ENCODE assay signal across 15 cellular contexts in the genomic region with DNA sequence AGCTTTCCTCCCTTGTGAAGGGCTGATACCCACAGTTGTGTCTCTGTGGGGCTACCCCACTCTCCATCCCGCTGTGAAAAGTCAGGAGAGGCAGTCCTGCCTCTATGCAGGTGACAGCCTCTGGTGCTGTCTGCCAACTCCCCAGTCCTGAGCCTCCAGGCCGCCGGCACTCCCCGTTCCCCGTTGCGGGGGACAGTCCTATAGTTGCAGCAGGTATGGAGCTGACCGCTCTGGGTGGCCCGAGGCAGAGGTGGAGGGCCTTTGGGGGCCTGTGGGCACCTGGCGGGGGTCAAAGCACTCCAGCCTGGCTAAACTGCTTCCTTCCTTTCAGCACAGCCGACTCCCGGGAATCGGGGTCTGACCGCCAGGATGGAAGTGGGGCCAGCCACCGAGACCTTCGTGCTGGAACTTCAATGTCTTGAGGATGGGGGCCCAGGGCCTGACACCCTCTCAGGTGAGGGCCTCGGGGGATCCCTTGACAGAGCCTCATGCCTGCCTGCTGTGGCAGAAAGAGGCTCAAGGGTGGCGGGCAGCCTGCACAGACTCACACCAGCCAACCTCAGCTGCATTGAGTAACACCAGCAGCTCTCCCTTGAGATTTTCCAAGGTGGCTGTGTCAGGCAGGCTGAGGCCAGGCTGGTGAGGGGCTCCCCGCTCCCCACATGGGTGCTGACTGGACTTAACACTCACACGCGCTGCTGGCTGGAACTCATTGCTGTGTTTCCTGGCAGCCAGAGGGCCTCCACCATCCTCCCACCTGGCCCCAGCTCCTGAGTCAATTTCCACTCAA. TPM values are rescaled to one million over a fixed set of nuclear protein-coding genes. Genes with fewer than 3 reads are reported as not detected.
A peak's percentile ranks its signal among the peaks of the same experiment; 100 is the strongest.
DNase-seq lines count a peak whose midpoint lies in the region; ATAC-seq and TF ChIP-seq lines count a peak whose summit lies in the region.
"Had no signal": no experiment of that assay in that cellular context is flagged by ENCODE, and none has a peak within 500 bp of the region (broad histone marks: within the 10 kb centered on the region; RNA-seq: fewer than 3 reads in every experiment).

No MANE protein-coding gene starts in this region.

- no peak overlapping the region for H4K91ac ChIP-seq in IMR-90 (ENCODE audit: insufficient read depth, low read depth, low read length)

- H3K9me1 ChIP-seq in IMR-90 (ENCODE audit: insufficient read depth, low read length) = no peaks in the 10 kb centered on the region

- no peak overlapping the region for H4K5ac ChIP-seq in IMR-90 (ENCODE audit: low read depth, low read length)

- POLR2A ChIA-PET in CD8-positive, alpha-beta T cell (lab: Charles Lee) = no interaction called here
- POLR2A ChIA-PET in IMR-90 (lab: Charles Lee; ENCODE audit: unreplicated experiment) = no interaction called here

- no peak overlapping the region for H3K4me2 ChIP-seq in IMR-90 (ENCODE audit: low read depth, low read length)

- no peaks in the 10 kb centered on the region for H3K9me3 ChIP-seq in CD8-positive, alpha-beta T cell (ENCODE audit: low read length)
- H3K9me3 ChIP-seq in IMR-90 (ENCODE audit: control insufficient read depth, insufficient read depth, low read length) = no peaks in the 10 kb centered on the region

- no peak overlapping the region for H2AK5ac ChIP-seq in IMR-90 (ENCODE audit: low read depth, low read length)

- no peaks in the 10 kb centered on the region for H3K27me3 ChIP-seq in CD8-positive, alpha-beta T cell (ENCODE audit: insufficient read depth, low read length)
- H3K27me3 ChIP-seq in IMR-90 (ENCODE audit: control insufficient read depth, insufficient read depth, low read length) = peaks cover 6% of the 10 kb centered on the region; the same call in 1 of the 2 replicates

- no peak overlapping the region for H3K56ac ChIP-seq in IMR-90 (ENCODE audit: extremely low read depth, insufficient read depth, low read length)

- no peaks in the 10 kb centered on the region for H3K36me3 ChIP-seq in CD8-positive, alpha-beta T cell (ENCODE audit: insufficient read depth, low read length)
- H3K36me3 ChIP-seq in IMR-90 (ENCODE audit: control insufficient read depth, insufficient read depth, low read length) = peaks cover 7% of the 10 kb centered on the region

- no peak overlapping the region for H4K8ac ChIP-seq in IMR-90 (ENCODE audit: low read depth in 2 of 2, low read length in 2 of 2)

- H4K20me1 ChIP-seq in IMR-90 (ENCODE audit: insufficient read depth, low read length) = no peaks in the 10 kb centered on the region

- no peak overlapping the region for H3K4ac ChIP-seq in IMR-90 (ENCODE audit: low read depth, low read length)

- no peak overlapping the region for H3K4me3 ChIP-seq in CD8-positive, alpha-beta T cell (ENCODE audit: low read depth, low read length)
- H3K4me3 ChIP-seq in IMR-90 (ENCODE audit: insufficient read depth, low read depth, low read length) = no peak overlapping the region

- ATAC-seq in CD8-positive, alpha-beta T cell = no peak
- ATAC-seq in IMR-90 (ENCODE audit: low read depth) (no peak), HG02678 (IDR thresholded peaks at IDR 0.05; ENCODE audit: unreplicated experiment) (no peak)
- no peak for ATAC-seq in effector memory CD8-positive, alpha-beta T cell (replicated peaks)
- ATAC-seq: activated T-cell treated with anti-CD3 and anti-CD28 coated beads, Interleukin-2, amount 50 U/mL, for 72 hours had no signal

- H3K9me3 Mint-ChIP-seq in CD8-positive, alpha-beta T cell = no peaks in the 10 kb centered on the region
- H3K9me3 Mint-ChIP-seq in effector memory CD8-positive, alpha-beta T cell = no peaks in the 10 kb centered on the region
- no peaks in the 10 kb centered on the region for H3K9me3 Mint-ChIP-seq in neural crest cell
- H3K9me3 Mint-ChIP-seq: activated T-cell treated with anti-CD3 and anti-CD28 coated beads, Interleukin-2, amount 50 U/mL, for 72 hours had no signal

- peaks cover 20% of the 10 kb centered on the region for H3K36me3 Mint-ChIP-seq in CD8-positive, alpha-beta T cell
- peaks cover 19% of the 10 kb centered on the region for H3K36me3 Mint-ChIP-seq in effector memory CD8-positive, alpha-beta T cell (ENCODE audit: insufficient read depth)
- peaks cover 6% of the 10 kb centered on the region for H3K36me3 Mint-ChIP-seq in neural crest cell (ENCODE audit: low read depth)

- H3K4me3 Mint-ChIP-seq in CD8-positive, alpha-beta T cell = peak overlapping the region; percentile 63
- H3K4me3 Mint-ChIP-seq in effector memory CD8-positive, alpha-beta T cell = peak overlapping the region; percentile 60 to 75
- H3K4me3 Mint-ChIP-seq in neural crest cell = peak overlapping the region; percentile 77

- no peak for TF ChIP-seq RAD21 in IMR-90 (IDR thresholded peaks at IDR 0.05; ENCODE audit: low read length)

- CTCF ChIA-PET in CD8-positive, alpha-beta T cell (lab: Charles Lee) = interaction anchor here (0.8 to 2.3 kb wide), 3 partner anchors 14 to 101 kb away, joined by 3 to 6 read pairs (median 4); a partner anchor contains a TSS
- CTCF ChIA-PET in IMR-90 (lab: Yijun Ruan, JAX) = no interaction called here

- no peak overlapping the region for H3K18ac ChIP-seq in IMR-90 (ENCODE audit: low read depth, low read length)

- no peaks in the 10 kb centered on the region for H3K79me1 ChIP-seq in IMR-90 (ENCODE audit: low read depth in 1 of 2, low read length in 2 of 2)

- TF ChIP-seq CTCF in CD8-positive, alpha-beta T cell (IDR thresholded peaks at IDR 0.05) = no peak
- TF ChIP-seq CTCF in IMR-90 (conservative IDR thresholded peaks at IDR 0.05; ENCODE audit: low read depth, low read length) (no peak), neural crest cell (conservative IDR thresholded peaks at IDR 0.05) (no peak)

- no peak overlapping the region for H2BK15ac ChIP-seq in IMR-90 (ENCODE audit: low read depth, low read length)

- H3K9ac ChIP-seq in IMR-90 (ENCODE audit: low read depth, low read length) = no peak overlapping the region

- H3K27me3 Mint-ChIP-seq in CD8-positive, alpha-beta T cell (ENCODE audit: low read depth) = no peaks in the 10 kb centered on the region
- no peaks in the 10 kb centered on the region for H3K27me3 Mint-ChIP-seq in effector memory CD8-positive, alpha-beta T cell
- peaks cover 4% of the 10 kb centered on the region for H3K27me3 Mint-ChIP-seq in neural crest cell (ENCODE audit: low read depth)

- H2AK9ac ChIP-seq in IMR-90 (replicated peaks; ENCODE audit: low read depth, low read length, poor library complexity) = peak overlapping the region; percentile 9

- no peak for TF ChIP-seq POLR2A in IMR-90 (IDR thresholded peaks at IDR 0.05; ENCODE audit: low read depth, low read length)

- H2BK120ac ChIP-seq in IMR-90 (ENCODE audit: low read depth, low read length) = no peak overlapping the region

- intact Hi-C loops in CD8-positive, alpha-beta T cell (cut with DNase I, micrococcal nuclease) = no loop called here
- intact Hi-C loops in IMR-90 (cut with micrococcal nuclease) = no loop called here

- WGBS in IMR-90 (ENCODE audit: extremely low coverage in 2 of 2, insufficient read length in 1 of 2), 2 experiments = 100% methylated on average over 5 of the region's 20 CpGs; no CpG with 5 or more reads in 1 of the 2 experiments

- peaks cover 27% of the 10 kb centered on the region for H3K4me1 ChIP-seq in CD8-positive, alpha-beta T cell (ENCODE audit: insufficient read depth, low read length)
- H3K4me1 ChIP-seq in IMR-90 (ENCODE audit: control insufficient read depth, insufficient read depth, low read length) = peaks cover 3% of the 10 kb centered on the region; the same call in 1 of the 2 replicates

- H3K27ac Mint-ChIP-seq in CD8-positive, alpha-beta T cell = no peak overlapping the region
- peak overlapping the region; percentile 85 to 86 for H3K27ac Mint-ChIP-seq in effector memory CD8-positive, alpha-beta T cell
- H3K27ac Mint-ChIP-seq in neural crest cell (ENCODE audit: unreplicated experiment) = no peak overlapping the region
- H3K27ac Mint-ChIP-seq: activated T-cell treated with anti-CD3 and anti-CD28 coated beads, Interleukin-2, amount 50 U/mL, for 72 hours had no signal

- no peak overlapping the region for H3K27ac ChIP-seq in CD8-positive, alpha-beta T cell (ENCODE audit: low read depth, low read length)
- no peak overlapping the region for H3K27ac ChIP-seq in IMR-90 (ENCODE audit: insufficient read depth, low read length)
- H3K27ac ChIP-seq: SK-N-MC had no signal

- dilution Hi-C loops in IMR-90 (cut with HindIII; ENCODE audit: low sequenced_read_pairs, unreplicated experiment) = no loop called here

- H2AFZ ChIP-seq in IMR-90 (replicated peaks; ENCODE audit: low read length, poor library complexity) = no peak overlapping the region

- H2BK5ac ChIP-seq in IMR-90 (ENCODE audit: low read depth, low read length, poor library complexity, severe bottlenecking) = no peak overlapping the region

- peaks cover 53% of the 10 kb centered on the region for H3K4me1 Mint-ChIP-seq in CD8-positive, alpha-beta T cell (ENCODE audit: low read depth)
- peaks cover 24 to 56% of the 10 kb centered on the region in 2 donors for H3K4me1 Mint-ChIP-seq in effector memory CD8-positive, alpha-beta T cell (ENCODE audit: low read depth in 2 of 2)
- H3K4me1 Mint-ChIP-seq in neural crest cell = peaks cover 9% of the 10 kb centered on the region

- no peak overlapping the region for H2BK20ac ChIP-seq in IMR-90 (ENCODE audit: low read depth, low read length)

- no TSS peak for BruUV-seq in IMR-90 (replicated peaks; lab: Mats Ljungman, UMichigan)

- DNase-seq in CD8-positive, alpha-beta T cell = no peak
- no peak for DNase-seq in IMR-90
- no peak for DNase-seq in effector memory CD8-positive, alpha-beta T cell
- no peak for DNase-seq in neural crest cell (ENCODE audit: low read depth, low spot score)
- DNase-seq in cerebellar cortex (ENCODE audit: low spot score) = no peak
- DNase-seq in RPMI8226 = no peak
- DNase-seq: activated CD4-positive, alpha-beta T cell treated with anti-CD3 and anti-CD28 coated beads, Interleukin-2, amount 50 U/mL, for 1 hour; activated T-cell treated with anti-CD3 and anti-CD28 coated beads, Interleukin-2, amount 50 U/mL, for 72 hours; central memory CD4-positive, alpha-beta T cell; NCI-H1417 treated with DMSO at 0.1 percent for 48 hours; NCI-H2171 treated with DMSO at 0.1 percent for 48 hours; PC-3; stimulated activated CD4-positive, alpha-beta T cell treated with anti-CD3 and anti-CD28 coated beads, Interleukin-2, amount 100 ng/mL, for 24 hours had no signal

- H3K14ac ChIP-seq in IMR-90 (replicated peaks; ENCODE audit: low read depth, low read length) = no peak overlapping the region

- in situ Hi-C loops in IMR-90 (cut with MboI; ENCODE audit: low sequenced_read_pairs) = no loop called here

- no peak overlapping the region for H3K23ac ChIP-seq in IMR-90 (ENCODE audit: low read depth, low read length)

RNA-seq across cellular contexts. Expression of a gene that starts 1.6 kb away (rescaled TPM):
- 1 to 10 TPM; 4.2 to 4.8 TPM for total RNA-seq in CD8-positive, alpha-beta T cell
- total RNA-seq in IMR-90 (2012; rRNA removed) (3.3 and 3.4 TPM in 2 replicates), neural crest cell (9.2 and 9.7 TPM in 2 replicates)
- polyA plus RNA-seq in IMR-90 (2012; rRNA removed) = 3.4 TPM in 2 replicates
- 2.0 and 5.4 TPM in 2 replicates for polyA plus RNA-seq in IMR-90 (2012; cell fraction: cytosol; rRNA removed)
- 2.0 and 2.5 TPM in 2 replicates for polyA plus RNA-seq in IMR-90 (2012; cell fraction: nucleus; rRNA removed; ENCODE audit: low replicate concordance)

RNA-seq across cellular contexts. Expression of a gene that starts 20.1 kb away (rescaled TPM):
- total RNA-seq in CD8-positive, alpha-beta T cell = 10 to 100 TPM; 49.3 to 49.5 TPM
- total RNA-seq in IMR-90 (2012; rRNA removed) (3.2 and 6.1 TPM in 2 replicates), neural crest cell (40.7 and 43.8 TPM in 2 replicates)
- polyA plus RNA-seq in IMR-90 (2012; rRNA removed) = 7.2 and 8.8 TPM in 2 replicates
- polyA plus RNA-seq in IMR-90 (2012; cell fraction: cytosol; rRNA removed) = 4.3 and 7.0 TPM in 2 replicates
- polyA plus RNA-seq in IMR-90 (2012; cell fraction: nucleus; rRNA removed; ENCODE audit: low replicate concordance) = 37.8 and 74.7 TPM in 2 replicates

RNA-seq across cellular contexts. Expression of a gene that starts 27.2 kb away (rescaled TPM):
- 10 to 100 TPM; 48.8 to 52.3 TPM for total RNA-seq in CD8-positive, alpha-beta T cell
- total RNA-seq in IMR-90 (2012; rRNA removed) = 6.1 and 7.0 TPM in 2 replicates
- polyA plus RNA-seq in IMR-90 (2012; rRNA removed) = 20.4 and 20.8 TPM in 2 replicates
- polyA plus RNA-seq in IMR-90 (2012; cell fraction: cytosol; rRNA removed) = 15.0 and 24.5 TPM in 2 replicates
- 18.9 and 24.4 TPM in 2 replicates for polyA plus RNA-seq in IMR-90 (2012; cell fraction: nucleus; rRNA removed; ENCODE audit: low replicate concordance)
- 50.4 and 55.7 TPM in 2 replicates for total RNA-seq in neural crest cell

RNA-seq across cellular contexts. Expression of a gene that starts 39.8 kb away (rescaled TPM):
- 10 to 100 TPM; 35.6 to 37.0 TPM for total RNA-seq in CD8-positive, alpha-beta T cell
- 40.0 and 58.3 TPM in 2 replicates for total RNA-seq in IMR-90 (2012; rRNA removed)
- polyA plus RNA-seq in IMR-90 (2012; rRNA removed) = 42.4 and 43.9 TPM in 2 replicates
- 44.3 and 54.2 TPM in 2 replicates for polyA plus RNA-seq in IMR-90 (2012; cell fraction: cytosol; rRNA removed)
- 21.2 and 39.8 TPM in 2 replicates for polyA plus RNA-seq in IMR-90 (2012; cell fraction: nucleus; rRNA removed; ENCODE audit: low replicate concordance)
- 74.3 and 78.6 TPM in 2 replicates for total RNA-seq in neural crest cell

Comparison
In these comparisons a context has a peak if more than half of its experiments do, and no peak if none do; other contexts are left out.
1. H3K27ac Mint-ChIP-seq: peak in effector memory CD8-positive, alpha-beta T cell (2 of 2); none in CD8-positive, alpha-beta T cell (single experiment) and neural crest cell (single experiment).
2. Peak in every context shown above with its lines, with median percentiles within 50 percentile points of each other: H3K4me3 Mint-ChIP-seq.